17 cellular contexts compared by ENCODE assay signal in genomic region chrX:138858946-138859345, GRCh38.
A peak's percentile ranks its signal among the peaks of the same experiment; 100 is the strongest.
DNase-seq lines count a peak whose midpoint lies in the region; ATAC-seq and TF ChIP-seq lines count a peak whose summit lies in the region.
"Had no signal": no experiment of that assay in that cellular context is flagged by ENCODE, and none has a peak within 500 bp of the region (broad histone marks: within the 10 kb centered on the region; RNA-seq: fewer than 3 reads in every experiment).

No MANE protein-coding gene starts in this region.

- H3K4me3 ChIP-seq in smooth muscle cell (no peak overlapping the region), right atrium auricular region (no peak overlapping the region), upper lobe of left lung (no peak overlapping the region)
- H3K4me3 ChIP-seq: BLaER1 treated with 17β-estradiol and CSF1 and Interleukin-3, amounts not matched to agents 10 nM and 100 nM; GM12878 had no signal

- TF ChIP-seq CTCF in smooth muscle cell (IDR thresholded peaks at IDR 0.05; ENCODE audit: borderline replicate concordance, insufficient read depth, poor library complexity, severe bottlenecking) = no peak
- TF ChIP-seq CTCF in right atrium auricular region (IDR thresholded peaks at IDR 0.05) = no peak
- no peak for TF ChIP-seq CTCF in upper lobe of left lung (IDR thresholded peaks at IDR 0.05)

- intact Hi-C loops in dendritic cell treated with granulocyte-macrophage colony-stimulating factor and Interleukin-4, amounts not matched to agents 40 ng/mL and 50 ng/mL, for 4 days (cut with micrococcal nuclease) = no loop called here

- WGBS in smooth muscle cell (ENCODE audit: low lambda C conversion rate) = 69% methylated on average over 4 of the region's 4 CpGs
- whole genome bisulfite sequencing in upper lobe of left lung, 2 donors = 53 to 84% methylated on average over 4 of the region's 4 CpGs

- no peaks in the 10 kb centered on the region for H3K4me1 ChIP-seq in smooth muscle cell (ENCODE audit: low read depth)
- no peaks in the 10 kb centered on the region for H3K4me1 ChIP-seq in right atrium auricular region
- H3K4me1 ChIP-seq in upper lobe of left lung = no peaks in the 10 kb centered on the region
- H3K4me1 ChIP-seq: BLaER1 treated with 17β-estradiol and CSF1 and Interleukin-3, amounts not matched to agents 10 nM and 100 nM had no signal

- no peak for TF ChIP-seq POLR2A in upper lobe of left lung (IDR thresholded peaks at IDR 0.05)

- H3K36me3 Mint-ChIP-seq in dendritic cell treated with granulocyte-macrophage colony-stimulating factor and Interleukin-4, amounts not matched to agents 40 ng/mL and 50 ng/mL, for 4 days (ENCODE audit: low read depth) = no peaks in the 10 kb centered on the region

- H3K4me3 Mint-ChIP-seq in dendritic cell treated with granulocyte-macrophage colony-stimulating factor and Interleukin-4, amounts not matched to agents 40 ng/mL and 50 ng/mL, for 4 days = no peak overlapping the region

- H3K9ac ChIP-seq in smooth muscle cell (ENCODE audit: low read depth) = no peak overlapping the region
- H3K9ac ChIP-seq: BLaER1 treated with 17β-estradiol and CSF1 and Interleukin-3, amounts not matched to agents 10 nM and 100 nM had no signal

- no peaks in the 10 kb centered on the region for H3K9me3 Mint-ChIP-seq in dendritic cell treated with granulocyte-macrophage colony-stimulating factor and Interleukin-4, amounts not matched to agents 40 ng/mL and 50 ng/mL, for 4 days

- peak overlapping the region; percentile 43 for H3K27ac ChIP-seq in smooth muscle cell (ENCODE audit: low read depth)
- H3K27ac ChIP-seq in right atrium auricular region = no peak overlapping the region
- H3K27ac ChIP-seq in upper lobe of left lung = no peak overlapping the region
- H3K27ac ChIP-seq: BLaER1 treated with 17β-estradiol and CSF1 and Interleukin-3, amounts not matched to agents 10 nM and 100 nM had no signal

- no peak for ATAC-seq in upper lobe of left lung (ENCODE audit: low FRiP score in 2 of 2)
- ATAC-seq: GM12878 had no signal

- DNase-seq in GM04503 (ENCODE audit: low read depth) = peak; percentile 57
- peak; percentile 58 for DNase-seq in OCI-M1 (lab: John Stamatoyannopoulos, UW)
- no peak for DNase-seq in smooth muscle cell (lab: John Stamatoyannopoulos, UW; ENCODE audit: unreplicated experiment)
- no peak for DNase-seq in right atrium auricular region (ENCODE audit: low spot score)
- DNase-seq in upper lobe of left lung = no peak
- no peak for DNase-seq in inferior parietal cortex (ENCODE audit: extremely low spot score)
- DNase-seq: DMS153, EL, NCI-H1092 treated with DMSO at 0.1 percent for 48 hours, NCI-H187, NCI-H446, NCI-H748 treated with DMSO at 0.1 percent for 48 hours, SHP77 treated with DMSO at 0.1 percent for 48 hours, SW 1271 had no signal

- H3F3A ChIP-seq in smooth muscle cell (ENCODE audit: low read depth) = no peaks in the 10 kb centered on the region

- H3K27ac Mint-ChIP-seq in dendritic cell treated with granulocyte-macrophage colony-stimulating factor and Interleukin-4, amounts not matched to agents 40 ng/mL and 50 ng/mL, for 4 days = peak overlapping the region; percentile 65

- H3K4me1 Mint-ChIP-seq in dendritic cell treated with granulocyte-macrophage colony-stimulating factor and Interleukin-4, amounts not matched to agents 40 ng/mL and 50 ng/mL, for 4 days (ENCODE audit: low read depth) = peaks cover 6% of the 10 kb centered on the region

- H3K27me3 Mint-ChIP-seq in dendritic cell treated with granulocyte-macrophage colony-stimulating factor and Interleukin-4, amounts not matched to agents 40 ng/mL and 50 ng/mL, for 4 days = no peaks in the 10 kb centered on the region

- peak overlapping the region; percentile 23 for H3K4me2 ChIP-seq in smooth muscle cell
- H3K4me2 ChIP-seq: BLaER1 treated with 17β-estradiol and CSF1 and Interleukin-3, amounts not matched to agents 10 nM and 100 nM had no signal

- H3K9me3 ChIP-seq in smooth muscle cell (replicated peaks; ENCODE audit: low read depth) = no peaks in the 10 kb centered on the region
- H3K9me3 ChIP-seq in right atrium auricular region = no peaks in the 10 kb centered on the region
- no peaks in the 10 kb centered on the region for H3K9me3 ChIP-seq in upper lobe of left lung
- H3K9me3 ChIP-seq: BLaER1 treated with 17β-estradiol and CSF1 and Interleukin-3, amounts not matched to agents 10 nM and 100 nM had no signal

- H3K27me3 ChIP-seq in smooth muscle cell (ENCODE audit: low read depth) (no peaks in the 10 kb centered on the region), right atrium auricular region (no peaks in the 10 kb centered on the region), upper lobe of left lung (no peaks in the 10 kb centered on the region)

- no peak for TF ChIP-seq EP300 in upper lobe of left lung (IDR thresholded peaks at IDR 0.05)

- H2AFZ ChIP-seq in smooth muscle cell (ENCODE audit: low read depth) = no peak overlapping the region

- no peaks in the 10 kb centered on the region for H4K20me1 ChIP-seq in smooth muscle cell (ENCODE audit: low read depth)

- no peaks in the 10 kb centered on the region for H3K79me2 ChIP-seq in smooth muscle cell (ENCODE audit: low read depth)

- H3K36me3 ChIP-seq in smooth muscle cell (ENCODE audit: low read depth) (no peaks in the 10 kb centered on the region), right atrium auricular region (no peaks in the 10 kb centered on the region), upper lobe of left lung (no peaks in the 10 kb centered on the region)
- H3K36me3 ChIP-seq: BLaER1 treated with 17β-estradiol and CSF1 and Interleukin-3, amounts not matched to agents 10 nM and 100 nM had no signal

Comparison
In these comparisons a context has a peak if more than half of its experiments do, and no peak if none do; other contexts are left out.
1. DNase-seq: peak in GM04503 (single experiment) and OCI-M1 (single experiment); none in smooth muscle cell (single experiment), right atrium auricular region (single experiment), upper lobe of left lung (0 of 2) and inferior parietal cortex (single experiment).